In the genomic region with DNA sequence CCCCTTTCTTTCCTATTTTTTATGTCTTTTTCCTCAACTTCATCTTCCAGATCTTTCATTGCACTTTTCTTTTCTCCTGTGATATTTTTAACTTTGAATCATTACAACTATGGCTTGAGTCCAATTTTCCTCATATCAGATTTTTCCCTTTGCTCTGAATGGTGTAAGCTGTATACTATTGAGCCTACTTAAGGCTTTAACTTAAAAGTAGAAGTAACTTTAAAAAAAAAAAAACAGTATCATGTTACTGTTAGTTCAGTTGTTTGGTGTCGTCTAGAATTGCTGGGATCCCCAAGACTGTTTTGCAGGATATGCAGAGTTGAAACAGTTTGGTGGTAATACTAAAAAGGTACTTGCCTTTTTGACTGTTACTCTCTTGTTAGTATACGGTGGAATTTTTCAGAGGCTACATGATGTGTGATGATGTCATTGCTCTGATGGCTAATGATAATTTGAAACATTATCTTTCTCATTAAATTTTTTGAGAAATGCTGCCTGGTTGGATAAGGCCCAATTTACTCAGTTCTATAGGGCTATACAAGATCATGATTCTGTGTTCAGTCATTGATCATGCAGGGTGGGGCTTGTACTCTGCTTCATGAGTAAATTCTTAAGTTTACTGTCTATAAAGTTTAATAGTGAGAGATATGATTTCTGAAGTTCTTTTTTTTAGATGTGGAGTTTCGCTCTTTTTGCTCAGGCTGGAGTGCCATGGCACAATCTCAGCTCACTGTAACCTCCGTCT, we compare ENCODE assay signal across 16 cellular contexts. TPM values are rescaled to one million over a fixed set of nuclear protein-coding genes. Genes with fewer than 3 reads are reported as not detected.
DNase-seq lines count a peak whose midpoint lies in the region; ATAC-seq, FAIRE-seq and TF ChIP-seq lines count a peak whose summit lies in the region.
"Had no signal": no experiment of that assay in that cellular context is flagged by ENCODE, and none has a peak within 500 bp of the region (broad histone marks: within the 10 kb centered on the region; RNA-seq: fewer than 3 reads in every experiment).

No MANE protein-coding gene starts in this region.

- H3K4me3 ChIP-seq in HepG2 (replicated peaks in 1 of 3; ENCODE audit: insufficient read depth in 1 of 3, low read depth in 2 of 3, low read length in 3 of 3): no peak overlapping the region
- no peak overlapping the region for H3K4me3 ChIP-seq in right lobe of liver
- no peak overlapping the region for H3K4me3 ChIP-seq in K562
- peak overlapping the region; percentile 12 for H3K4me3 ChIP-seq in thoracic aorta
- H3K4me3 ChIP-seq: prostate gland, tibial nerve had no signal

- DNase-seq in HepG2 (ENCODE audit: low spot score) (no peak), right lobe of liver (no peak), K562 (ENCODE audit: extremely low read depth in 1 of 4, low spot score in 3 of 4) (no peak), iris pigment epithelial cell (ENCODE audit: low read depth) (peak; percentile 65), thoracic aorta (ENCODE audit: low spot score) (no peak), NCI-H146 (lab: John Stamatoyannopoulos, UW) (no peak), NOMO-1 treated with DMSO at 0.1 percent for 48 hours (lab: John Stamatoyannopoulos, UW; ENCODE audit: unreplicated experiment) (no peak)
- DNase-seq: activated CD8-positive, alpha-beta memory T cell treated with anti-CD3 and anti-CD28 coated beads, Interleukin-2, amount 50 U/mL, for 4 hours; activated naive CD4-positive, alpha-beta T cell treated with anti-CD3 and anti-CD28 coated beads, Interleukin-2, amount 50 U/mL, for 16 hours; NCI-H2081; NCI-H524; Right ventricle myocardium superior; stimulated activated naive B cell treated with anti-CD40 and anti-IgM and Interleukin-4, amounts not matched to agents 10 μg/mL and 1 μg/mL and 100 μg/mL, for 72 hours had no signal

- no peak overlapping the region for H3K4me2 ChIP-seq in HepG2 (ENCODE audit: low read depth, low read length)
- no peak overlapping the region for H3K4me2 ChIP-seq in K562 (ENCODE audit: insufficient read depth, low read length)

- H3K9me1 ChIP-seq in K562 (ENCODE audit: control insufficient read depth, insufficient read depth, low read length): no peaks in the 10 kb centered on the region

- H3K9me3 ChIP-seq in HepG2 (ENCODE audit: low read length): no peaks in the 10 kb centered on the region
- H3K9me3 ChIP-seq in right lobe of liver: no peaks in the 10 kb centered on the region
- no peaks in the 10 kb centered on the region for H3K9me3 ChIP-seq in K562 (replicated peaks; ENCODE audit: control insufficient read depth, insufficient read depth, low read depth, low read length)
- no peaks in the 10 kb centered on the region for H3K9me3 ChIP-seq in thoracic aorta
- H3K9me3 ChIP-seq: prostate gland, tibial nerve had no signal

- POLR2A ChIA-PET in HepG2 (lab: Yijun Ruan, JAX): no interaction called here
- POLR2A ChIA-PET in K562 (lab: Yijun Ruan, JAX): no interaction called here

- TF ChIP-seq CTCF in HepG2 (CRISPR knock-in tag; IDR thresholded peaks at IDR 0.05) (no peak), right lobe of liver (IDR thresholded peaks at IDR 0.05) (no peak), K562 (IDR thresholded peaks at IDR 0.05 in 2 of 3, conservative IDR thresholded peaks at IDR 0.05 in 1 of 3; ENCODE audit: insufficient read depth in 2 of 3, low read depth in 1 of 3, low read length in 3 of 3) (no peak), thoracic aorta (IDR thresholded peaks at IDR 0.05) (no peak)

- TF ChIP-seq EP300 in HepG2 (IDR thresholded peaks at IDR 0.05; ENCODE audit: low read depth in 2 of 2, low read length in 2 of 2) (no peak), HepG2 (CRISPR knock-in tag; IDR thresholded peaks at IDR 0.05; ENCODE audit: borderline replicate concordance) (no peak), K562 (IDR thresholded peaks at IDR 0.05; ENCODE audit: low read length) (no peak)

- H3K27me3 ChIP-seq in HepG2 (ENCODE audit: control insufficient read depth in 1 of 2, insufficient read depth in 2 of 2, low read length in 2 of 2): no peaks in the 10 kb centered on the region
- H3K27me3 ChIP-seq in right lobe of liver: no peaks in the 10 kb centered on the region
- no peaks in the 10 kb centered on the region for H3K27me3 ChIP-seq in K562 (ENCODE audit: control insufficient read depth in 2 of 2, insufficient read depth in 2 of 2, low read length in 2 of 2)
- H3K27me3 ChIP-seq in thoracic aorta (replicated peaks; ENCODE audit: insufficient read depth): no peaks in the 10 kb centered on the region
- H3K27me3 ChIP-seq: tibial nerve had no signal

- H3K9ac ChIP-seq in HepG2 (ENCODE audit: insufficient read depth, low read depth, low read length) (no peak overlapping the region), K562 (ENCODE audit: insufficient read depth in 1 of 2, low read depth in 2 of 2, low read length in 2 of 2) (no peak overlapping the region)

- H3K79me2 ChIP-seq in HepG2 (ENCODE audit: insufficient read depth, low read length) (peaks cover 76% of the 10 kb centered on the region), K562 (ENCODE audit: control insufficient read depth, insufficient read depth, low read length) (peaks cover 96% of the 10 kb centered on the region)

- in situ Hi-C loops in HepG2 (cut with HindIII; ENCODE audit: extremely low pct_ligation_motif_present, low pct_unique_long_range_greater_than_20kb) (loop anchor here (10.0 kb wide), 1 partner anchor 335 kb away; a partner anchor contains a TSS), K562 (cut with MboI) (no loop called here)

- intact Hi-C loops in HepG2 (cut with micrococcal nuclease; ENCODE audit: unreplicated experiment): no loop called here
- intact Hi-C loops in right lobe of liver (cut with DNase I): no loop called here
- intact Hi-C loops in K562 (cut with micrococcal nuclease): loop anchor here (10.0 kb wide), 1 partner anchor 405 kb away; a partner anchor contains a TSS

- TF ChIP-seq POLR2A in HepG2 (IDR thresholded peaks at IDR 0.05; ENCODE audit: insufficient read depth in 1 of 2, low read depth in 2 of 2, low read length in 2 of 2) (no peak), right lobe of liver (IDR thresholded peaks at IDR 0.05) (no peak), K562 (conservative IDR thresholded peaks at IDR 0.05) (no peak)

- H4K20me1 ChIP-seq in HepG2 (ENCODE audit: insufficient read depth, low read length) (no peaks in the 10 kb centered on the region), K562 (replicated peaks; ENCODE audit: control insufficient read depth, insufficient read depth, low read length) (no peaks in the 10 kb centered on the region)

- BruUV-seq in HepG2 (replicated peaks; lab: Mats Ljungman, UMichigan) (no TSS peak), K562 (replicated peaks; lab: Mats Ljungman, UMichigan) (no TSS peak)

- FAIRE-seq in HepG2 (lab: Jason Lieb, UNC) (no peak), K562 (lab: Jason Lieb, UNC) (no peak)

- WGBS in HepG2 (ENCODE audit: low lambda C conversion rate): 95% methylated on average over 4 of the region's 4 CpGs
- WGBS in right lobe of liver (ENCODE audit: insufficient coverage, low coverage, low lambda C conversion rate, missing lambda C conversion rate): 83% methylated on average over 4 of the region's 4 CpGs
- 68% methylated on average over 4 of the region's 4 CpGs for WGBS in K562 (ENCODE audit: insufficient coverage, low coverage, missing lambda C conversion rate)

- H3K27ac ChIP-seq in HepG2 (ENCODE audit: extremely low read length, insufficient read depth, low read length) (no peak overlapping the region), right lobe of liver (no peak overlapping the region), K562 (ENCODE audit: extremely low read depth, low read depth, low read length) (no peak overlapping the region), thoracic aorta (peak overlapping the region in 1 of 2 donors; percentile 64)
- H3K27ac ChIP-seq: prostate gland, tibial nerve had no signal

- H3K36me3 ChIP-seq in HepG2 (replicated peaks in 1 of 2; ENCODE audit: control insufficient read depth in 1 of 2, insufficient read depth in 2 of 2, low read length in 2 of 2): peaks cover 8 to 42% of the 10 kb centered on the region in 2 experiments
- H3K36me3 ChIP-seq in right lobe of liver: peaks cover 0 to 11% (median 2%) of the 10 kb centered on the region in 4 donors
- H3K36me3 ChIP-seq in K562 (ENCODE audit: control insufficient read depth, insufficient read depth, low read length): peaks cover 65% of the 10 kb centered on the region
- no peaks in the 10 kb centered on the region for H3K36me3 ChIP-seq in thoracic aorta
- H3K36me3 ChIP-seq: prostate gland had no signal

- H3K4me1 ChIP-seq in HepG2 (ENCODE audit: insufficient read depth, low read length): 0 out of 2 replicates have a peak, but pooled peaks cover 7% of the 10 kb centered on the region
- no peaks in the 10 kb centered on the region for H3K4me1 ChIP-seq in right lobe of liver
- no peaks in the 10 kb centered on the region; a peak in 1 of 5 replicates for H3K4me1 ChIP-seq in K562 (replicated peaks in 1 of 2; ENCODE audit: control insufficient read depth in 2 of 2, insufficient read depth in 2 of 2, low read length in 2 of 2)
- H3K4me1 ChIP-seq in thoracic aorta (ENCODE audit: control insufficient read depth in 1 of 2, low read depth in 2 of 2): peaks cover 0 to 27% of the 10 kb centered on the region in 2 donors
- H3K4me1 ChIP-seq: prostate gland had no signal

- CTCF ChIA-PET in HepG2 (lab: Yijun Ruan, JAX; ENCODE audit: low intra/inter-chr PET ratio, low total read pairs) (no interaction called here), K562 (lab: Yijun Ruan, JAX; ENCODE audit: low intra/inter-chr PET ratio) (no interaction called here)

- TF ChIP-seq RAD21 in HepG2 (CRISPR knock-in tag; IDR thresholded peaks at IDR 0.05) (no peak), K562 (CRISPR knock-in tag; conservative IDR thresholded peaks at IDR 0.05 in 1 of 2, IDR thresholded peaks at IDR 0.05 in 1 of 2) (no peak)

- H2AFZ ChIP-seq in HepG2 (ENCODE audit: low read length) (no peak overlapping the region), K562 (ENCODE audit: low read depth, low read length) (no peak overlapping the region)

- ATAC-seq in HepG2 (no peak), right lobe of liver (no peak), K562 (no peak), thoracic aorta (ENCODE audit: insufficient number of reproducible peaks, low FRiP score, low read depth) (no peak), GM21576 (IDR thresholded peaks at IDR 0.05; ENCODE audit: unreplicated experiment) (no peak)
- ATAC-seq: stimulated activated naive B cell treated with anti-CD40 and anti-IgM and Interleukin-4, amounts not matched to agents 10 μg/mL and 1 μg/mL and 100 μg/mL, for 72 hours had no signal

RNA-seq across cellular contexts. Expression of a gene that starts 8.8 kb away (rescaled TPM):
- total RNA-seq in HepG2 (2016; rRNA removed; fragmentation: Illumina TruSeq; extraction: Trizol) (28.9 and 35.1 TPM in 2 replicates), right lobe of liver (10 to 100 TPM in 2 of 6 experiments, 1 to 10 TPM in 4; 7.6 to 10.3 (median 8.7) TPM), K562 (2014; rRNA removed) (14.7 and 17.7 TPM in 2 replicates), K562 (2014; rRNA removed; fragmentation: Illumina TruSeq; extraction: Trizol) (31.4 and 37.9 TPM in 2 replicates), K562 (2015; rRNA removed; fragmentation: Illumina TruSeq; extraction: Trizol) (27.4 and 30.3 TPM in 2 replicates), K562 (2021) (27.4 and 29.0 TPM in 2 replicates), thoracic aorta (10 to 100 TPM; 14.3 to 14.8 TPM)
- total RNA-seq in HepG2 (2016; cell fraction: cytosol; rRNA removed; fragmentation: Illumina TruSeq; extraction: Trizol; ENCODE audit: low read depth): 9.8 and 10.0 TPM in 2 replicates
- total RNA-seq in HepG2 (2016; cell fraction: insoluble cytoplasmic fraction; rRNA removed; fragmentation: Illumina TruSeq; extraction: Trizol): 30.5 and 33.5 TPM in 2 replicates
- 12.6 and 14.1 TPM in 2 replicates for total RNA-seq in HepG2 (2016; cell fraction: membrane; rRNA removed; fragmentation: Illumina TruSeq; extraction: Trizol)
- 34.6 and 35.0 TPM in 2 replicates for total RNA-seq in HepG2 (2016; cell fraction: nucleus; rRNA removed; fragmentation: Illumina TruSeq; extraction: Trizol)
- polyA plus RNA-seq in HepG2 (2011; rRNA removed) (16.2 and 21.6 TPM in 2 replicates), K562 (2011; rRNA removed) (36.6 and 43.9 TPM in 2 replicates), K562 (2014; fragmentation: Illumina TruSeq; extraction: Trizol) (30.7 and 34.8 TPM in 2 replicates), K562 (2014; fragmentation: Nextera tagmentation; extraction: Ambion mirVana) (10 to 100 TPM; 22.1 to 23.6 TPM), K562 (2014; rRNA removed) (22.2 and 22.9 TPM in 2 replicates)
- polyA plus RNA-seq in HepG2 (2011; cell fraction: cytosol; rRNA removed): 8.0 and 11.3 TPM in 2 replicates
- polyA plus RNA-seq in HepG2 (2011; cell fraction: nucleus; rRNA removed): 10.3 and 12.8 TPM in 2 replicates
- polyA plus RNA-seq in HepG2 (2012): 16.4 and 18.7 TPM in 2 replicates
- polyA plus RNA-seq in HepG2 (2016; cell fraction: cytosol; fragmentation: Illumina TruSeq; extraction: Trizol; ENCODE audit: low read depth): 2.3 and 2.6 TPM in 2 replicates
- polyA plus RNA-seq in HepG2 (2016; cell fraction: insoluble cytoplasmic fraction; fragmentation: Illumina TruSeq; extraction: Trizol; ENCODE audit: low read depth): 24.3 and 25.8 TPM in 2 replicates
- polyA plus RNA-seq in HepG2 (2016; cell fraction: membrane; fragmentation: Illumina TruSeq; extraction: Trizol; ENCODE audit: low read depth): 5.0 and 5.9 TPM in 2 replicates
- 25.5 and 28.5 TPM in 2 replicates for polyA plus RNA-seq in HepG2 (2016; cell fraction: nucleus; fragmentation: Illumina TruSeq; extraction: Trizol; ENCODE audit: insufficient read depth, low read depth)
- 11.3 and 28.1 TPM in 2 replicates for polyA minus RNA-seq in HepG2 (2011; rRNA and poly(A)+ RNA removed; ENCODE audit: low replicate concordance)
- 8.7 and 10.2 TPM in 2 replicates for polyA minus RNA-seq in HepG2 (2011; cell fraction: cytosol; rRNA and poly(A)+ RNA removed)
- polyA minus RNA-seq in HepG2 (2011; cell fraction: nucleus; rRNA and poly(A)+ RNA removed): 34.2 and 35.9 TPM in 2 replicates
- total RNA-seq in K562 (2011; cell fraction: chromatin; rRNA removed; ENCODE audit: low replicate concordance): 15.6 and 50.6 TPM in 2 replicates
- 9.7 and 12.0 TPM in 2 replicates for total RNA-seq in K562 (2011; cell fraction: nucleolus; rRNA removed)
- total RNA-seq in K562 (2011; cell fraction: nucleoplasm; rRNA removed): 18.5 and 21.4 TPM in 2 replicates
- 10.2 and 16.4 TPM in 2 replicates for polyA plus RNA-seq in K562 (2011; cell fraction: cytosol; rRNA removed)
- polyA plus RNA-seq in K562 (2011; cell fraction: nucleus; rRNA removed): 31.2 and 46.7 TPM in 2 replicates
- polyA plus RNA-seq in K562 (2012): 16.1 and 23.1 TPM in 2 replicates
- 38.1 and 41.5 TPM in 2 replicates for polyA minus RNA-seq in K562 (2011; rRNA and poly(A)+ RNA removed)
- 11.6 and 13.8 TPM in 2 replicates for polyA minus RNA-seq in K562 (2011; cell fraction: cytosol; rRNA and poly(A)+ RNA removed)
- 13.2 and 24.5 TPM in 2 replicates for polyA minus RNA-seq in K562 (2011; cell fraction: nucleus; rRNA and poly(A)+ RNA removed)
